ENCODE assay signal across 1 cellular context in genomic region chr20:543369-544152, GRCh38.
TF ChIP-seq lines count a peak whose summit lies in the region.

Gene CSNK2A1, minus strand, starts transcription at chr20:543790. Its CDS starts 35,239 bp downstream, at chr20:508551.

TF ChIP-seq in HEK293, 187 proteins besides CTCF, POLR2A, EP300 and RAD21 (continued from another document and continues in another):
- no peak for TF ChIP-seq ZNF558 (tag by site-specific recombination; IDR thresholded peaks at IDR 0.05)
- TF ChIP-seq ZBTB48 (tag by site-specific recombination; IDR thresholded peaks at IDR 0.05), result peak; percentile 87
- no peak for TF ChIP-seq ZNF664 (tag by site-specific recombination; IDR thresholded peaks at IDR 0.05)
- no peak for TF ChIP-seq MYNN (tag by site-specific recombination; IDR thresholded peaks at IDR 0.05; ENCODE audit: borderline replicate concordance)
- no peak for TF ChIP-seq ZNF140 (tag by site-specific recombination; IDR thresholded peaks at IDR 0.05)
- peak; percentile 88 for TF ChIP-seq ZNF335 (tag by site-specific recombination; conservative IDR thresholded peaks at IDR 0.05)
- TF ChIP-seq TRIM28 (IDR thresholded peaks at IDR 0.05; ENCODE audit: borderline replicate concordance, low read length), result no peak
- TF ChIP-seq GLIS1 (tag by site-specific recombination; IDR thresholded peaks at IDR 0.05), result peak; percentile 3; the same call in 1 of the 2 replicates
- no peak for TF ChIP-seq RBAK (tag by site-specific recombination; IDR thresholded peaks at IDR 0.05)
- no peak for TF ChIP-seq PBX3 (CRISPR knock-in tag; IDR thresholded peaks at IDR 0.05)
- no peak for TF ChIP-seq ZNF623 (tag by site-specific recombination; IDR thresholded peaks at IDR 0.05)
- no peak for TF ChIP-seq ZEB2 (tag by site-specific recombination; IDR thresholded peaks at IDR 0.05)
- no peak for TF ChIP-seq ZFP41 (tag by site-specific recombination; IDR thresholded peaks at IDR 0.05; ENCODE audit: borderline replicate concordance)
- TF ChIP-seq ZNF274 (IDR thresholded peaks at IDR 0.05; ENCODE audit: low read length), result no peak
- TF ChIP-seq ZNF274 (tag by site-specific recombination; IDR thresholded peaks at IDR 0.05; ENCODE audit: borderline replicate concordance), result no peak
- peak; percentile 70; the same call in 1 of the 2 replicates for TF ChIP-seq ZNF610 (tag by site-specific recombination; IDR thresholded peaks at IDR 0.05; ENCODE audit: borderline replicate concordance)
- TF ChIP-seq ZNF155 (tag by site-specific recombination; IDR thresholded peaks at IDR 0.05), result no peak
- TF ChIP-seq ZNF18 (tag by site-specific recombination; IDR thresholded peaks at IDR 0.05), result peak; percentile 20; the same call in 1 of the 2 replicates
- peak; percentile 25; the same call in 1 of the 2 replicates for TF ChIP-seq KLF7 (tag by site-specific recombination; IDR thresholded peaks at IDR 0.05; ENCODE audit: borderline replicate concordance)
- no peak for TF ChIP-seq ZNF571 (tag by site-specific recombination; IDR thresholded peaks at IDR 0.05)
- peak; percentile 41; the same call in 1 of the 2 replicates for TF ChIP-seq ZBTB10 (tag by site-specific recombination; IDR thresholded peaks at IDR 0.05)
- no peak for TF ChIP-seq ZNF776 (tag by site-specific recombination; IDR thresholded peaks at IDR 0.05; ENCODE audit: borderline replicate concordance)
- TF ChIP-seq ZNF214 (tag by site-specific recombination; IDR thresholded peaks at IDR 0.05; ENCODE audit: borderline replicate concordance), result no peak
- TF ChIP-seq ZNF266 (tag by site-specific recombination; IDR thresholded peaks at IDR 0.05; ENCODE audit: low read depth), result no peak
- TF ChIP-seq SETDB1 (IDR thresholded peaks at IDR 0.05; ENCODE audit: insufficient read length, low read length), result no peak
- TF ChIP-seq ZNF521 (tag by site-specific recombination; IDR thresholded peaks at IDR 0.05), result no peak
- TF ChIP-seq ZBTB21 (tag by site-specific recombination; IDR thresholded peaks at IDR 0.05), result no peak
- TF ChIP-seq ZNF654 (tag by site-specific recombination; IDR thresholded peaks at IDR 0.05; ENCODE audit: low read depth), result no peak
- peak; percentile 70 for TF ChIP-seq ZNF398 (tag by site-specific recombination; IDR thresholded peaks at IDR 0.05)
- no peak for TF ChIP-seq BCL6B (tag by site-specific recombination; IDR thresholded peaks at IDR 0.05)
- TF ChIP-seq ZNF768 (tag by site-specific recombination; IDR thresholded peaks at IDR 0.05), result no peak
- peak; percentile 16 for TF ChIP-seq ZBTB26 (tag by site-specific recombination; optimal IDR thresholded peaks at IDR 0.05)
- no peak for TF ChIP-seq ZSCAN4 (tag by site-specific recombination; IDR thresholded peaks at IDR 0.05)
- TF ChIP-seq ZNF10 (tag by site-specific recombination; IDR thresholded peaks at IDR 0.05), result no peak
- TF ChIP-seq ATF2 (tag by site-specific recombination; IDR thresholded peaks at IDR 0.05; ENCODE audit: low read depth), result no peak
- no peak for TF ChIP-seq ZNF701 (tag by site-specific recombination; IDR thresholded peaks at IDR 0.05)
- peak; percentile 85 for TF ChIP-seq SP2 (tag by site-specific recombination; IDR thresholded peaks at IDR 0.05)
- TF ChIP-seq ZNF416 (tag by site-specific recombination; IDR thresholded peaks at IDR 0.05), result no peak
- no peak for TF ChIP-seq ZNF24 (tag by site-specific recombination; IDR thresholded peaks at IDR 0.05)
- TF ChIP-seq ZNF513 (tag by site-specific recombination; IDR thresholded peaks at IDR 0.05), result no peak
- TF ChIP-seq ZNF366 (tag by site-specific recombination; conservative IDR thresholded peaks at IDR 0.05), result no peak
- 0 out of 2 replicates have a peak, but pooled peaks have one; percentile 62 for TF ChIP-seq ZSCAN5A (tag by site-specific recombination; IDR thresholded peaks at IDR 0.05)
- no peak for TF ChIP-seq ZNF19 (tag by site-specific recombination; IDR thresholded peaks at IDR 0.05; ENCODE audit: low read depth)
- TF ChIP-seq ZNF843 (tag by site-specific recombination; IDR thresholded peaks at IDR 0.05), result no peak
- no peak for TF ChIP-seq ZBTB44 (tag by site-specific recombination; IDR thresholded peaks at IDR 0.05)
- TF ChIP-seq WT1 (tag by site-specific recombination; IDR thresholded peaks at IDR 0.05), result no peak
- TF ChIP-seq ZNF184 (tag by site-specific recombination; IDR thresholded peaks at IDR 0.05), result 0 out of 2 replicates have a peak, but pooled peaks have one; percentile 40
- no peak for TF ChIP-seq ZNF747 (tag by site-specific recombination; IDR thresholded peaks at IDR 0.05)
- TF ChIP-seq OVOL3 (tag by site-specific recombination; IDR thresholded peaks at IDR 0.05), result 0 out of 2 replicates have a peak, but pooled peaks have one; percentile 28
- no peak for TF ChIP-seq ZNF837 (tag by site-specific recombination; IDR thresholded peaks at IDR 0.05)
- TF ChIP-seq ZNF132 (tag by site-specific recombination; IDR thresholded peaks at IDR 0.05; ENCODE audit: borderline replicate concordance), result no peak
